20 cellular contexts compared by ENCODE assay signal in genomic region chr15:65062061-65062460, GRCh38. TPM values are rescaled to one million over a fixed set of nuclear protein-coding genes. Genes with fewer than 3 reads are reported as not detected.
DNase-seq lines count a peak whose midpoint lies in the region; ATAC-seq and TF ChIP-seq lines count a peak whose summit lies in the region.
"Had no signal": no experiment of that assay in that cellular context is flagged by ENCODE, and none has a peak within 500 bp of the region (broad histone marks: within the 10 kb centered on the region; RNA-seq: fewer than 3 reads in every experiment).

No MANE protein-coding gene starts in this region.

- H3K4me1 ChIP-seq in ascending aorta (peaks cover 27 to 75% of the 10 kb centered on the region in 2 donors), esophagus muscularis mucosa (peaks cover 50 to 92% (median 89%) of the 10 kb centered on the region in 4 donors), trophoblast cell (ENCODE audit: control insufficient read depth in 1 of 2, insufficient read depth in 2 of 2, low read length in 2 of 2) (peaks cover 21 to 33% of the 10 kb centered on the region in 2 experiments), tibial nerve (peaks cover 0 to 86% (median 58%) of the 10 kb centered on the region in 4 donors)

- H3K14ac ChIP-seq in trophoblast cell (ENCODE audit: low read length), result peak overlapping the region; percentile 9

- no peak overlapping the region for H3K18ac ChIP-seq in trophoblast cell (ENCODE audit: low read length)

- H3K4ac ChIP-seq in trophoblast cell (ENCODE audit: low read depth, low read length), result no peak overlapping the region

- H3K27ac Mint-ChIP-seq in activated T-cell treated with anti-CD3 and anti-CD28 coated beads, Interleukin-2, amount 50 U/mL, for 24 hours, result no peak overlapping the region
- H3K27ac Mint-ChIP-seq: CD8-positive, alpha-beta memory T cell had no signal

- ATAC-seq in GM18861 (IDR thresholded peaks at IDR 0.05; ENCODE audit: unreplicated experiment), result no peak

- H3K79me2 ChIP-seq in trophoblast cell (ENCODE audit: control insufficient read depth, insufficient read depth, low read length, poor library complexity), result no peaks in the 10 kb centered on the region

- peaks cover 22% of the 10 kb centered on the region for H3K27me3 Mint-ChIP-seq in activated T-cell treated with anti-CD3 and anti-CD28 coated beads, Interleukin-2, amount 50 U/mL, for 24 hours

- H3K9me3 ChIP-seq in ascending aorta, result no peaks in the 10 kb centered on the region
- H3K9me3 ChIP-seq in esophagus muscularis mucosa, result no peaks in the 10 kb centered on the region
- H3K9me3 ChIP-seq in trophoblast cell (ENCODE audit: insufficient read depth, low read depth, low read length), result peaks cover 2% of the 10 kb centered on the region
- no peaks in the 10 kb centered on the region for H3K9me3 ChIP-seq in tibial nerve

- no peaks in the 10 kb centered on the region for H3K4me1 Mint-ChIP-seq in activated T-cell treated with anti-CD3 and anti-CD28 coated beads, Interleukin-2, amount 50 U/mL, for 24 hours (ENCODE audit: low read depth)

- no peak overlapping the region for H3K4me2 ChIP-seq in trophoblast cell (ENCODE audit: low read length)

- no peak overlapping the region for H3K4me3 Mint-ChIP-seq in activated T-cell treated with anti-CD3 and anti-CD28 coated beads, Interleukin-2, amount 50 U/mL, for 24 hours
- H3K4me3 Mint-ChIP-seq: CD8-positive, alpha-beta memory T cell had no signal

- no peak overlapping the region for H2BK5ac ChIP-seq in trophoblast cell (ENCODE audit: low read depth, low read length, poor library complexity)

- H3K4me3 ChIP-seq in ascending aorta (peak overlapping the region in 1 of 2 donors; percentile 30), esophagus muscularis mucosa (no peak overlapping the region), trophoblast cell (ENCODE audit: low read depth, low read length) (no peak overlapping the region), tibial nerve (no peak overlapping the region), brain microvascular endothelial cell (ENCODE audit: low read depth, low read length) (no peak overlapping the region)

- H4K12ac ChIP-seq in trophoblast cell (ENCODE audit: low read depth, low read length), result no peak overlapping the region

- no peak for TF ChIP-seq CTCF in ascending aorta (IDR thresholded peaks at IDR 0.05)
- TF ChIP-seq CTCF in esophagus muscularis mucosa (IDR thresholded peaks at IDR 0.05), result no peak
- TF ChIP-seq CTCF in tibial nerve (IDR thresholded peaks at IDR 0.05), result no peak
- no peak for TF ChIP-seq CTCF in brain microvascular endothelial cell (IDR thresholded peaks at IDR 0.05; ENCODE audit: low read depth, low read length, missing control alignments)

- no peak for TF ChIP-seq EP300 in esophagus muscularis mucosa (IDR thresholded peaks at IDR 0.05)
- TF ChIP-seq EP300 in tibial nerve (IDR thresholded peaks at IDR 0.05), result no peak

- DNase-seq in ascending aorta (ENCODE audit: low spot score in 2 of 2) (no peak), esophagus muscularis mucosa (ENCODE audit: extremely low spot score) (no peak), trophoblast cell (no peak), tibial nerve (ENCODE audit: low spot score in 2 of 2) (no peak), DMS79 (lab: John Stamatoyannopoulos, UW) (no peak), brain microvascular endothelial cell (no peak)
- no peak for DNase-seq in activated T-cell treated with anti-CD3 and anti-CD28 coated beads, Interleukin-2, amount 50 U/mL, for 24 hours
- DNase-seq: ACHN; C1 segment of cervical spinal cord; CD8-positive, alpha-beta memory T cell; KG1; NCI-H1105 treated with DMSO at 0.1 percent for 48 hours; NCI-H1694; NCI-H2081 treated with DMSO at 0.1 percent for 48 hours; NCI-H748 treated with DMSO at 0.1 percent for 48 hours; SHP77 treated with DMSO at 0.1 percent for 48 hours had no signal

- intact Hi-C loops in ascending aorta (cut with DNase I) (no loop called here), esophagus muscularis mucosa (cut with DNase I) (no loop called here)

- H3K79me1 ChIP-seq in trophoblast cell (ENCODE audit: low read length), result no peaks in the 10 kb centered on the region

- no peaks in the 10 kb centered on the region for H3K27me3 ChIP-seq in ascending aorta
- no peaks in the 10 kb centered on the region for H3K27me3 ChIP-seq in esophagus muscularis mucosa
- H3K27me3 ChIP-seq in trophoblast cell (ENCODE audit: insufficient read depth, low read length), result no peaks in the 10 kb centered on the region
- no peaks in the 10 kb centered on the region for H3K27me3 ChIP-seq in tibial nerve
- peaks cover 9% of the 10 kb centered on the region for H3K27me3 ChIP-seq in brain microvascular endothelial cell (replicated peaks)

- no peak for TF ChIP-seq POLR2A in esophagus muscularis mucosa (IDR thresholded peaks at IDR 0.05; ENCODE audit: low read depth)
- no peak for TF ChIP-seq POLR2A in tibial nerve (IDR thresholded peaks at IDR 0.05)

- H2AFZ ChIP-seq in trophoblast cell (ENCODE audit: insufficient read depth, low read length, poor library complexity), result no peak overlapping the region

- H2BK120ac ChIP-seq in trophoblast cell (ENCODE audit: insufficient read depth, low read length, poor library complexity), result no peak overlapping the region

- no peaks in the 10 kb centered on the region for H3K36me3 Mint-ChIP-seq in activated T-cell treated with anti-CD3 and anti-CD28 coated beads, Interleukin-2, amount 50 U/mL, for 24 hours (ENCODE audit: low read depth)

- H3K36me3 ChIP-seq in ascending aorta (peaks cover 32 to 36% of the 10 kb centered on the region in 2 donors), esophagus muscularis mucosa (peaks cover 15 to 31% (median 23%) of the 10 kb centered on the region in 4 donors), trophoblast cell (ENCODE audit: control insufficient read depth in 1 of 2, insufficient read depth in 2 of 2, low read length in 2 of 2) (no peaks in the 10 kb centered on the region), tibial nerve (peaks cover 0 to 8% (median 0%) of the 10 kb centered on the region in 3 donors), brain microvascular endothelial cell (replicated peaks) (no peaks in the 10 kb centered on the region)

- in situ Hi-C loops in brain microvascular endothelial cell (cut with HindIII; ENCODE audit: low pct_ligation_motif_present, low sequenced_read_pairs), result no loop called here

- H3K27ac ChIP-seq in ascending aorta, result peak overlapping the region; percentile 97
- peak overlapping the region; percentile 95 to 98 (median 96) for H3K27ac ChIP-seq in esophagus muscularis mucosa (replicated peaks in 1 of 4)
- no peak overlapping the region for H3K27ac ChIP-seq in trophoblast cell (ENCODE audit: low read depth, low read length)
- H3K27ac ChIP-seq in tibial nerve, result peak overlapping the region; percentile 5 to 95 (median 81)
- no peak overlapping the region for H3K27ac ChIP-seq in brain microvascular endothelial cell

- no peak overlapping the region for H4K91ac ChIP-seq in trophoblast cell (ENCODE audit: low read depth, low read length)

- peak overlapping the region; percentile 44 for H2AK5ac ChIP-seq in trophoblast cell (ENCODE audit: low read length)

- no peak overlapping the region for H4K8ac ChIP-seq in trophoblast cell (ENCODE audit: low read depth, low read length)

- WGBS in esophagus muscularis mucosa, result 86% methylated on average over 3 of the region's 5 CpGs
- no CpG with 5 or more reads among the region's 5 CpGs for WGBS in trophoblast cell (ENCODE audit: extremely low coverage, insufficient coverage, insufficient read length)
- 54 to 66% methylated on average over 5 of the region's 5 CpGs for WGBS in tibial nerve, 2 donors

- H2BK12ac ChIP-seq in trophoblast cell (ENCODE audit: low read length), result peak overlapping the region; percentile 8

- no peaks in the 10 kb centered on the region for H3K9me3 Mint-ChIP-seq in activated T-cell treated with anti-CD3 and anti-CD28 coated beads, Interleukin-2, amount 50 U/mL, for 24 hours
- H3K9me3 Mint-ChIP-seq: CD8-positive, alpha-beta memory T cell had no signal

- no peak overlapping the region for H3K9ac ChIP-seq in trophoblast cell (ENCODE audit: low read length)

- H3K23ac ChIP-seq in trophoblast cell (ENCODE audit: low read length), result no peak overlapping the region

RNA-seq across cellular contexts. Expression of gene RASL12, which starts 5.7 kb away (rescaled TPM):
- total RNA-seq in ascending aorta (187 TPM), esophagus muscularis mucosa (100 to 1,000 TPM; 123 to 216 (median 198) TPM), tibial nerve (10 to 100 TPM; 41.4 to 83.5 (median 78.7) TPM)
- polyA plus RNA-seq in trophoblast cell (2013), result 2.7 and 2.9 TPM in 2 replicates
- total RNA-seq: CD8-positive, alpha-beta memory T cell; OCI-LY7 had no signal
- polyA plus RNA-seq: CD8-positive, alpha-beta memory T cell had no signal

RNA-seq across cellular contexts. Expression of gene KBTBD13, which starts 14.5 kb away (rescaled TPM):
- total RNA-seq in ascending aorta (0.21 TPM), esophagus muscularis mucosa (under 1 TPM in 1 of 4 donors, not detected in 3; 0.17 TPM), tibial nerve (not detected)
- not detected in 2 replicates for polyA plus RNA-seq in trophoblast cell (2013)
- total RNA-seq: CD8-positive, alpha-beta memory T cell; H4; NCI-H460; OCI-LY7 had no signal
- polyA plus RNA-seq: CD8-positive, alpha-beta memory T cell had no signal

RNA-seq across cellular contexts. Expression of gene SLC51B, which starts 16.9 kb away (rescaled TPM):
- total RNA-seq in ascending aorta (not detected), esophagus muscularis mucosa (not detected), tibial nerve (1 to 10 TPM in 1 of 4 donors, not detected in 3; 2.7 TPM)
- polyA plus RNA-seq in trophoblast cell (2013), result 0.07 TPM in 1 of 2 replicates, not detected in the other
- total RNA-seq: CD8-positive, alpha-beta memory T cell; H4; OCI-LY7 had no signal
- polyA plus RNA-seq: CD8-positive, alpha-beta memory T cell had no signal

RNA-seq across cellular contexts. Expression of gene MTFMT, which starts 32.6 kb away (rescaled TPM):
- total RNA-seq in ascending aorta (54.7 TPM), esophagus muscularis mucosa (10 to 100 TPM; 26.3 to 29.9 (median 29.4) TPM), tibial nerve (10 to 100 TPM; 36.8 to 45.7 (median 41.2) TPM)
- 8.1 and 8.9 TPM in 2 replicates for polyA plus RNA-seq in trophoblast cell (2013)

RNA-seq across cellular contexts. Expression of gene UBAP1L, which starts 52.9 kb away (rescaled TPM):
- total RNA-seq in ascending aorta (10.9 TPM), esophagus muscularis mucosa (1 to 10 TPM; 1.2 to 7.5 (median 2.2) TPM), tibial nerve (10 to 100 TPM in 3 of 4 donors, 1 to 10 TPM in 1; 8.4 to 16.7 (median 14.0) TPM)
- 0.67 TPM in 2 replicates for polyA plus RNA-seq in trophoblast cell (2013)

Comparison
In these comparisons a context has a peak if more than half of its experiments do, and no peak if none do; other contexts are left out.
1. H3K27ac ChIP-seq: peak in ascending aorta (2 of 2), esophagus muscularis mucosa (4 of 4) and tibial nerve (4 of 4); none in trophoblast cell (single experiment) and brain microvascular endothelial cell (single experiment).